ENCODE assay signal across 21 cellular contexts in the genomic region with DNA sequence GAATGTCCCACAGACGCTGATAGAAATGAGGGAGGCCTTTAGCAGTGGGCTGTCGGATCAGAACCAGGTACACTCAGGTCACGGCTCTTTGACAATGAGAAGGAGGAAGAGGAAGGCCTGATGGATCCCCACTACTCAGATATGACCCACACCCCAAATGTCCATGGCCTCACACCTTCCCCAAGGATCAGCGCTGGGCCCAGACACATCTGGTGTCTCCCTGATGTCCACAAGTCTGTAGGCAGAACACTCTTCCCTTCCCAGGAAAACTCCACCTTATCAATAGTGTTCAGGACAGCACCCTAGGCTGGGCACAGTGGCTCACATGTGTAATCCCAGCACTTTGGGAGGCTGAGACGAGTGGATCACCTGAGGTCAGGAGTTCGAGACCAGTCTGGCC. TPM values are rescaled to one million over a fixed set of nuclear protein-coding genes. Genes with fewer than 3 reads are reported as not detected.
DNase-seq lines count a peak whose midpoint lies in the region; ATAC-seq, FAIRE-seq and TF ChIP-seq lines count a peak whose summit lies in the region.
"Had no signal": no experiment of that assay in that cellular context is flagged by ENCODE, and none has a peak within 500 bp of the region (broad histone marks: within the 10 kb centered on the region; RNA-seq: fewer than 3 reads in every experiment).

No MANE protein-coding gene starts in this region.

- H3K27ac Mint-ChIP-seq in activated CD4-positive, alpha-beta T cell treated with anti-CD3 and anti-CD28 coated beads, Interleukin-2, amount 10 ng/mL, durations not matched to agents 24 days and 14 days: no peak overlapping the region
- no peak overlapping the region for H3K27ac Mint-ChIP-seq in activated CD4-positive, alpha-beta T cell treated with anti-CD3 and anti-CD28 coated beads, Interleukin-2, amount 10 ng/mL, durations not matched to agents 7 days and 5 days
- H3K27ac Mint-ChIP-seq: CD4-positive, alpha-beta T cell had no signal

- no peak for ATAC-seq in sciatic nerve
- ATAC-seq: A549 had no signal

- no peaks in the 10 kb centered on the region for H3K36me3 ChIP-seq in kidney (ENCODE audit: control insufficient read depth in 1 of 2, insufficient read depth in 2 of 2, low read length in 2 of 2)

- H3K4me1 ChIP-seq in kidney (ENCODE audit: control insufficient read depth in 1 of 2, insufficient read depth in 1 of 2, low read depth in 1 of 2, low read length in 2 of 2): peaks cover 0 to 2% of the 10 kb centered on the region in 2 donors
- H3K4me1 ChIP-seq: A549 had no signal

- no peak for TF ChIP-seq CTCF in coronary artery (IDR thresholded peaks at IDR 0.05)
- TF ChIP-seq CTCF in kidney (IDR thresholded peaks at IDR 0.05; ENCODE audit: borderline replicate concordance, extremely low read depth, insufficient read depth): no peak

- H3K27me3 Mint-ChIP-seq in activated CD4-positive, alpha-beta T cell treated with anti-CD3 and anti-CD28 coated beads, Interleukin-2, amount 10 ng/mL, durations not matched to agents 24 days and 14 days: no peaks in the 10 kb centered on the region
- no peaks in the 10 kb centered on the region for H3K27me3 Mint-ChIP-seq in activated CD4-positive, alpha-beta T cell treated with anti-CD3 and anti-CD28 coated beads, Interleukin-2, amount 10 ng/mL, durations not matched to agents 7 days and 5 days
- H3K27me3 Mint-ChIP-seq: CD4-positive, alpha-beta T cell had no signal

- no peaks in the 10 kb centered on the region for H3K9me3 ChIP-seq in kidney (ENCODE audit: control insufficient read depth in 1 of 2, low read length in 2 of 2)
- H3K9me3 ChIP-seq: A549, Caco-2 had no signal

- peaks cover 3% of the 10 kb centered on the region for H3K4me1 Mint-ChIP-seq in activated CD4-positive, alpha-beta T cell treated with anti-CD3 and anti-CD28 coated beads, Interleukin-2, amount 10 ng/mL, durations not matched to agents 24 days and 14 days
- H3K4me1 Mint-ChIP-seq in activated CD4-positive, alpha-beta T cell treated with anti-CD3 and anti-CD28 coated beads, Interleukin-2, amount 10 ng/mL, durations not matched to agents 7 days and 5 days: peaks cover 5% of the 10 kb centered on the region

- DNase-seq in activated CD4-positive, alpha-beta T cell treated with anti-CD3 and anti-CD28 coated beads, Interleukin-2, amount 10 ng/mL, durations not matched to agents 24 days and 14 days: peak; percentile 45
- no peak for DNase-seq in activated CD4-positive, alpha-beta T cell treated with anti-CD3 and anti-CD28 coated beads, Interleukin-2, amount 10 ng/mL, durations not matched to agents 7 days and 5 days
- DNase-seq in coronary artery (ENCODE audit: low spot score) (peak; percentile 50), sciatic nerve (ENCODE audit: low spot score) (peak; percentile 31), SW480 (ENCODE audit: low spot score) (no peak), amniotic stem cell (lab: John Stamatoyannopoulos, UW) (no peak), kidney (no peak)
- DNase-seq: AML-193; Caco-2; CD4-positive, alpha-beta T cell; DMS79; GDM1; GM23248; HCEC 1CT had no signal

- no peak for FAIRE-seq in kidney (lab: Jason Lieb, UNC)
- FAIRE-seq: A549, D721Med, GM12892, GM18507 had no signal

- intact Hi-C loops in activated CD4-positive, alpha-beta T cell treated with anti-CD3 and anti-CD28 coated beads, Interleukin-2, amount 10 ng/mL, durations not matched to agents 24 days and 14 days (cut with micrococcal nuclease): no loop called here
- intact Hi-C loops in sciatic nerve (cut with DNase I): no loop called here
- intact Hi-C loops in kidney (cut with DNase I): no loop called here

- no peaks in the 10 kb centered on the region for H3K36me3 Mint-ChIP-seq in activated CD4-positive, alpha-beta T cell treated with anti-CD3 and anti-CD28 coated beads, Interleukin-2, amount 10 ng/mL, durations not matched to agents 24 days and 14 days (ENCODE audit: low read depth)
- H3K36me3 Mint-ChIP-seq in activated CD4-positive, alpha-beta T cell treated with anti-CD3 and anti-CD28 coated beads, Interleukin-2, amount 10 ng/mL, durations not matched to agents 7 days and 5 days (ENCODE audit: low read depth): peaks cover 5% of the 10 kb centered on the region

- POLR2A ChIA-PET in activated CD4-positive, alpha-beta T cell treated with anti-CD3 and anti-CD28 coated beads, Interleukin-2, amount 10 ng/mL, durations not matched to agents 7 days and 5 days (lab: Charles Lee): no interaction called here

- no peaks in the 10 kb centered on the region for H3K9me3 Mint-ChIP-seq in activated CD4-positive, alpha-beta T cell treated with anti-CD3 and anti-CD28 coated beads, Interleukin-2, amount 10 ng/mL, durations not matched to agents 24 days and 14 days
- H3K9me3 Mint-ChIP-seq in activated CD4-positive, alpha-beta T cell treated with anti-CD3 and anti-CD28 coated beads, Interleukin-2, amount 10 ng/mL, durations not matched to agents 7 days and 5 days: no peaks in the 10 kb centered on the region
- H3K9me3 Mint-ChIP-seq: CD4-positive, alpha-beta T cell had no signal

- no peak overlapping the region for H3K9ac ChIP-seq in kidney (ENCODE audit: low read length in 2 of 2)
- H3K9ac ChIP-seq: GM23248 had no signal

- CTCF ChIA-PET in activated CD4-positive, alpha-beta T cell treated with anti-CD3 and anti-CD28 coated beads, Interleukin-2, amount 10 ng/mL, durations not matched to agents 7 days and 5 days (lab: Charles Lee): interaction anchor here (0.7 to 1.2 kb wide), 4 partner anchors 10 to 148 kb away, joined by 3 read pairs; no protein-coding TSS in a partner anchor

- H3K4me3 ChIP-seq in coronary artery (no peak overlapping the region), kidney (ENCODE audit: low read length in 2 of 2) (no peak overlapping the region)
- H3K4me3 ChIP-seq: A549, GM23248 had no signal

- H3K27ac ChIP-seq in coronary artery (no peak overlapping the region), kidney (ENCODE audit: low read depth in 2 of 2, low read length in 2 of 2) (no peak overlapping the region)
- H3K27ac ChIP-seq: 22Rv1, A549, C4-2B, GM23248, HL-60 had no signal

- H3K4me3 Mint-ChIP-seq in activated CD4-positive, alpha-beta T cell treated with anti-CD3 and anti-CD28 coated beads, Interleukin-2, amount 10 ng/mL, durations not matched to agents 24 days and 14 days: no peak overlapping the region
- no peak overlapping the region for H3K4me3 Mint-ChIP-seq in activated CD4-positive, alpha-beta T cell treated with anti-CD3 and anti-CD28 coated beads, Interleukin-2, amount 10 ng/mL, durations not matched to agents 7 days and 5 days
- H3K4me3 Mint-ChIP-seq: CD4-positive, alpha-beta T cell had no signal

RNA-seq across cellular contexts. Expression of a gene that starts 33.3 kb away (rescaled TPM):
- 28.6 and 28.8 TPM in 2 replicates for total RNA-seq in activated CD4-positive, alpha-beta T cell treated with anti-CD3 and anti-CD28 coated beads, Interleukin-2, amount 10 ng/mL, durations not matched to agents 24 days and 14 days
- total RNA-seq in activated CD4-positive, alpha-beta T cell treated with anti-CD3 and anti-CD28 coated beads, Interleukin-2, amount 10 ng/mL, durations not matched to agents 7 days and 5 days: 10 to 100 TPM; 32.2 to 32.8 TPM
- total RNA-seq in sciatic nerve: 12.0 TPM
- 16.0 TPM for total RNA-seq in kidney
- polyA plus RNA-seq in kidney (ENCODE audit: insufficient read depth, low read depth, low replicate concordance): 3.4 TPM

RNA-seq across cellular contexts. Expression of a gene that starts 51.1 kb away (rescaled TPM):
- 47.4 and 47.6 TPM in 2 replicates for total RNA-seq in activated CD4-positive, alpha-beta T cell treated with anti-CD3 and anti-CD28 coated beads, Interleukin-2, amount 10 ng/mL, durations not matched to agents 24 days and 14 days
- total RNA-seq in activated CD4-positive, alpha-beta T cell treated with anti-CD3 and anti-CD28 coated beads, Interleukin-2, amount 10 ng/mL, durations not matched to agents 7 days and 5 days: 10 to 100 TPM; 33.3 to 34.1 TPM
- total RNA-seq in sciatic nerve (21.3 TPM), kidney (22.8 TPM)
- polyA plus RNA-seq in kidney (ENCODE audit: insufficient read depth, low read depth, low replicate concordance): 14.7 TPM

Comparison
In these comparisons a context has a peak if more than half of its experiments do, and no peak if none do; other contexts are left out.
1. DNase-seq: peak in activated CD4-positive, alpha-beta T cell treated with anti-CD3 and anti-CD28 coated beads, Interleukin-2, amount 10 ng/mL, durations not matched to agents 24 days and 14 days (single experiment), coronary artery (single experiment) and sciatic nerve (single experiment); none in activated CD4-positive, alpha-beta T cell treated with anti-CD3 and anti-CD28 coated beads, Interleukin-2, amount 10 ng/mL, durations not matched to agents 7 days and 5 days (single experiment), SW480 (single experiment), amniotic stem cell (single experiment) and kidney (single experiment).